Comparison of ENCODE assay signal across 8 cellular contexts in genomic region chr13:32314968-32315254, GRCh38. TPM values are rescaled to one million over a fixed set of nuclear protein-coding genes. Genes with fewer than 3 reads are reported as not detected.
A peak's percentile ranks its signal among the peaks of the same experiment; 100 is the strongest.
DNase-seq lines count a peak whose midpoint lies in the region; ATAC-seq, FAIRE-seq and TF ChIP-seq lines count a peak whose summit lies in the region.

No MANE protein-coding gene starts in this region.

- CTCF ChIA-PET in OCI-LY7 (lab: Charles Lee; ENCODE audit: unreplicated experiment) = no interaction called here

- H4K20me1 ChIP-seq in OCI-LY7 (ENCODE audit: insufficient read depth, low read length) = no peaks in the 10 kb centered on the region

- peaks cover 33% of the 10 kb centered on the region for H3K4me1 ChIP-seq in OCI-LY7 (ENCODE audit: insufficient read depth, low read length, poor library complexity, severe bottlenecking)

- peak; percentile 4 for ATAC-seq in HG02970 (IDR thresholded peaks at IDR 0.05; ENCODE audit: low FRiP score, unreplicated experiment)

- POLR2A ChIA-PET in OCI-LY7 (lab: Charles Lee) = interaction anchor here (0.7 to 1.3 kb wide), 14 partner anchors 8 to 361 kb away, joined by 3 to 6 read pairs (median 3); partner anchors contain the start of gene N4BP2L1

- H3K4me2 ChIP-seq in OCI-LY7 (ENCODE audit: low read length) = peak overlapping the region; percentile 90

- BruUV-seq in OCI-LY7 (replicated peaks; lab: Mats Ljungman, UMichigan) = no TSS peak

- peak overlapping the region; percentile 100 for H3K27ac Mint-ChIP-seq in progenitor cell of endocrine pancreas

- peaks cover 27% of the 10 kb centered on the region for H3K36me3 ChIP-seq in OCI-LY7 (ENCODE audit: insufficient read depth, low read length)

- peak; percentile 39 to 55 for DNase-seq in activated CD8-positive, alpha-beta memory T cell treated with anti-CD3 and anti-CD28 coated beads for 4 hours (ENCODE audit: low read depth in 2 of 2)
- DNase-seq in activated CD8-positive, alpha-beta memory T cell treated with anti-CD3 and anti-CD28 coated beads for 24 hours = no peak
- DNase-seq in OCI-LY7 (ENCODE audit: low spot score) (peak; percentile 67), globus pallidus (ENCODE audit: low spot score) (peak; percentile 45), progenitor cell of endocrine pancreas (ENCODE audit: low spot score, unreplicated experiment) (no peak), RCC 7860 (ENCODE audit: low spot score) (no peak)
- DNase-seq in activated naive CD4-positive, alpha-beta T cell treated with Interleukin-2 at 50 U/mL for 16 hours = peak; percentile 59

- H3K4me3 Mint-ChIP-seq in progenitor cell of endocrine pancreas (ENCODE audit: low read depth) = peak overlapping the region; percentile 91

- H2AFZ ChIP-seq in OCI-LY7 (ENCODE audit: low read length) = peak overlapping the region; percentile 78; the same call in 1 of the 2 replicates

- H3K9me3 Mint-ChIP-seq in progenitor cell of endocrine pancreas (ENCODE audit: low read depth) = no peaks in the 10 kb centered on the region

- H3K4me1 Mint-ChIP-seq in progenitor cell of endocrine pancreas (ENCODE audit: low read depth) = peaks cover 2% of the 10 kb centered on the region

- no peaks in the 10 kb centered on the region for H3K9me2 ChIP-seq in OCI-LY7 (ENCODE audit: insufficient read depth, low read length)

- intact Hi-C loops in OCI-LY7 (cut with micrococcal nuclease; ENCODE audit: unreplicated experiment) = loop anchor here (2.0 to 10.0 kb wide), 8 partner anchors 68 to 1153 kb away; partner anchors contain the start of genes HSPH1, N4BP2L2 and PDS5B

- FAIRE-seq in RCC 7860 (lab: Jason Lieb, UNC) = no peak

- H3K27me3 Mint-ChIP-seq in progenitor cell of endocrine pancreas = peaks cover 3% of the 10 kb centered on the region

- peak overlapping the region; percentile 79 for H3K4me3 ChIP-seq in OCI-LY7 (ENCODE audit: low read depth, low read length, poor library complexity, severe bottlenecking)

- peaks cover 24% of the 10 kb centered on the region; the same call in 1 of the 2 replicates for H3K79me2 ChIP-seq in OCI-LY7 (ENCODE audit: insufficient read depth, low read depth, low read length)

- no peaks in the 10 kb centered on the region; the same call in 1 of the 2 replicates for H3K9me3 ChIP-seq in OCI-LY7 (ENCODE audit: low read length)

- H3K27ac ChIP-seq in OCI-LY7 (ENCODE audit: low read depth, low read length, poor library complexity, severe bottlenecking) = peak overlapping the region; percentile 92

- no peak for TF ChIP-seq CTCF in OCI-LY7 (conservative IDR thresholded peaks at IDR 0.05; ENCODE audit: low read length)
- TF ChIP-seq CTCF in progenitor cell of endocrine pancreas (IDR thresholded peaks at IDR 0.05; ENCODE audit: unreplicated experiment) = no peak

- no peaks in the 10 kb centered on the region for H3K36me3 Mint-ChIP-seq in progenitor cell of endocrine pancreas (ENCODE audit: insufficient read depth)

RNA-seq across cellular contexts. Expression of gene ZAR1L, which starts 0.3 kb away (rescaled TPM):
- 0.10 and 0.32 TPM in 2 replicates for total RNA-seq in OCI-LY7 (2014; rRNA removed; shearing (Covaris generic))
- total RNA-seq in OCI-LY7 (2022) (0.76 and 1.1 TPM in 2 replicates), progenitor cell of endocrine pancreas (not detected in 2 replicates)

RNA-seq across cellular contexts. Expression of gene BRCA2, which starts 0.4 kb away (rescaled TPM):
- 16.9 and 25.8 TPM in 2 replicates for total RNA-seq in OCI-LY7 (2014; rRNA removed; shearing (Covaris generic))
- total RNA-seq in OCI-LY7 (2022) = 34.3 and 36.4 TPM in 2 replicates
- total RNA-seq in progenitor cell of endocrine pancreas = 11.3 and 14.7 TPM in 2 replicates

Comparison
In these comparisons a context has a peak if more than half of its experiments do, and no peak if none do; other contexts are left out.
1. DNase-seq: peak in activated CD8-positive, alpha-beta memory T cell treated with anti-CD3 and anti-CD28 coated beads for 4 hours (2 of 2), OCI-LY7 (single experiment), activated naive CD4-positive, alpha-beta T cell treated with Interleukin-2 at 50 U/mL for 16 hours (single experiment) and globus pallidus (single experiment); none in activated CD8-positive, alpha-beta memory T cell treated with anti-CD3 and anti-CD28 coated beads for 24 hours (single experiment), progenitor cell of endocrine pancreas (single experiment) and RCC 7860 (single experiment).